In genomic region chr10:7184660-7185366, GRCh38 we compare ENCODE assay signal across 11 cellular contexts.
DNase-seq lines count a peak whose midpoint lies in the region; ATAC-seq, FAIRE-seq and TF ChIP-seq lines count a peak whose summit lies in the region.
"Had no signal": no experiment of that assay in that cellular context is flagged by ENCODE, and none has a peak within 500 bp of the region (broad histone marks: within the 10 kb centered on the region; RNA-seq: fewer than 3 reads in every experiment).

No MANE protein-coding gene starts in this region.

- H3K27me3 Mint-ChIP-seq in CD4-positive, CD25-positive, alpha-beta regulatory T cell: peaks cover 5% of the 10 kb centered on the region

- no peak for ATAC-seq in CD4-positive, CD25-positive, alpha-beta regulatory T cell (ENCODE audit: low read depth in 2 of 2)
- ATAC-seq in GM19372 (IDR thresholded peaks at IDR 0.05; ENCODE audit: low read depth, unreplicated experiment) (peak; percentile 63), right cardiac atrium (peak; percentile 57 to 68), GM19324 (IDR thresholded peaks at IDR 0.05; ENCODE audit: low FRiP score, unreplicated experiment) (no peak), GM18873 (IDR thresholded peaks at IDR 0.05; ENCODE audit: low FRiP score, unreplicated experiment) (no peak)

- peaks cover 35% of the 10 kb centered on the region for H3K36me3 Mint-ChIP-seq in CD4-positive, CD25-positive, alpha-beta regulatory T cell

- peak overlapping the region; percentile 27 for H3K4me3 ChIP-seq in CD4-positive, CD25-positive, alpha-beta regulatory T cell (ENCODE audit: low read depth, low read length)
- H3K4me3 ChIP-seq in NB4 (ENCODE audit: low read depth, low read length) (peak overlapping the region; percentile 37), right cardiac atrium (ENCODE audit: low read length) (no peak overlapping the region)
- H3K4me3 ChIP-seq: coronary artery had no signal

- no peak for TF ChIP-seq POLR2A in NB4 (IDR thresholded peaks at IDR 0.05; ENCODE audit: extremely low read depth, insufficient read length)
- no peak for TF ChIP-seq POLR2A in H54 (IDR thresholded peaks at IDR 0.05; ENCODE audit: low read depth, low read length)

- peak overlapping the region in 3 of 4 donors; percentile 40 to 50 (median 44) for H3K4me3 Mint-ChIP-seq in CD4-positive, CD25-positive, alpha-beta regulatory T cell

- no peak overlapping the region for H3K27ac ChIP-seq in CD4-positive, CD25-positive, alpha-beta regulatory T cell (ENCODE audit: insufficient read depth, low read length, poor library complexity, severe bottlenecking)
- no peak overlapping the region for H3K27ac ChIP-seq in right cardiac atrium (ENCODE audit: low read length)
- H3K27ac ChIP-seq: coronary artery had no signal

- no peaks in the 10 kb centered on the region for H3K36me3 ChIP-seq in CD4-positive, CD25-positive, alpha-beta regulatory T cell (ENCODE audit: control insufficient read depth, insufficient read depth, low read length)

- no peaks in the 10 kb centered on the region for H3K9me3 ChIP-seq in CD4-positive, CD25-positive, alpha-beta regulatory T cell (ENCODE audit: control insufficient read depth in 2 of 2, low read length in 2 of 2)
- no peaks in the 10 kb centered on the region for H3K9me3 ChIP-seq in right cardiac atrium (ENCODE audit: control insufficient read depth, low read length)

- TF ChIP-seq CTCF in NB4 (IDR thresholded peaks at IDR 0.05; ENCODE audit: low read depth, low read length): no peak

- peaks cover 20 to 31% (median 25%) of the 10 kb centered on the region in 4 donors for H3K4me1 Mint-ChIP-seq in CD4-positive, CD25-positive, alpha-beta regulatory T cell

- peak overlapping the region; percentile 38 to 83 (median 63) for H3K27ac Mint-ChIP-seq in CD4-positive, CD25-positive, alpha-beta regulatory T cell

- intact Hi-C loops in right cardiac atrium (cut with DNase I): no loop called here

- H3K27me3 ChIP-seq in CD4-positive, CD25-positive, alpha-beta regulatory T cell (ENCODE audit: control insufficient read depth, insufficient read depth, low read length): no peaks in the 10 kb centered on the region
- no peaks in the 10 kb centered on the region for H3K27me3 ChIP-seq in right cardiac atrium (ENCODE audit: control insufficient read depth, insufficient read depth)

- peaks cover 0 to 2% (median 0%) of the 10 kb centered on the region in 7 donors for H3K9me3 Mint-ChIP-seq in CD4-positive, CD25-positive, alpha-beta regulatory T cell

- peaks cover 8% of the 10 kb centered on the region for H3K4me1 ChIP-seq in CD4-positive, CD25-positive, alpha-beta regulatory T cell (ENCODE audit: control insufficient read depth, insufficient read depth, low read length, poor library complexity, severe bottlenecking)
- no peaks in the 10 kb centered on the region for H3K4me1 ChIP-seq in right cardiac atrium (ENCODE audit: control insufficient read depth, insufficient read depth, low read length)

- 89% methylated on average over 14 of the region's 14 CpGs for WGBS in right cardiac atrium

- no peak for DNase-seq in CD4-positive, CD25-positive, alpha-beta regulatory T cell
- peak; percentile 85 for DNase-seq in NB4 (ENCODE audit: low read depth)
- peak in 1 of 3 donors; percentile 19 for DNase-seq in right cardiac atrium
- no peak for DNase-seq in H54 (ENCODE audit: insufficient read length, low spot score)
- no peak for DNase-seq in DMS79 treated with DMSO at 0.1 percent for 48 hours (lab: John Stamatoyannopoulos, UW)
- DNase-seq: DND-41 had no signal

- FAIRE-seq in H54 (lab: Jason Lieb, UNC): no peak
- FAIRE-seq: islet of Langerhans had no signal

Comparison
In these comparisons a context has a peak if more than half of its experiments do, and no peak if none do; other contexts are left out.
1. ATAC-seq: peak in GM19372 (single experiment) and right cardiac atrium (2 of 2); none in CD4-positive, CD25-positive, alpha-beta regulatory T cell (0 of 2), GM19324 (single experiment) and GM18873 (single experiment).